ENCODE assay signal across 7 cellular contexts in genomic region chr5:72394688-72395087, GRCh38.
DNase-seq lines count a peak whose midpoint lies in the region; ATAC-seq and TF ChIP-seq lines count a peak whose summit lies in the region.

No MANE protein-coding gene starts in this region.

- DNase-seq in GM10248 (ENCODE audit: extremely low spot score): peak; percentile 53
- no peak for DNase-seq in astrocyte of the cerebellum (ENCODE audit: low read depth)
- no peak for DNase-seq in nephron progenitor cell
- DNase-seq in gastrocnemius medialis: no peak
- no peak for DNase-seq in pons (ENCODE audit: low spot score)
- no peak for DNase-seq in NCI-H2196 (lab: John Stamatoyannopoulos, UW; ENCODE audit: unreplicated experiment)

- peaks cover 26 to 28% of the 10 kb centered on the region in 2 donors for H3K4me1 ChIP-seq in gastrocnemius medialis

- TF ChIP-seq POLR2A in gastrocnemius medialis (IDR thresholded peaks at IDR 0.05): no peak

- no peaks in the 10 kb centered on the region for H3K4me1 Mint-ChIP-seq in nephron progenitor cell

- no peaks in the 10 kb centered on the region for H3K9me3 ChIP-seq in gastrocnemius medialis

- peaks cover 8% of the 10 kb centered on the region for H3K9me3 Mint-ChIP-seq in nephron progenitor cell

- POLR2A ChIA-PET in GM10248 (lab: Yijun Ruan, JAX): no interaction called here

- peak; percentile 56 for ATAC-seq in HG02981 (IDR thresholded peaks at IDR 0.05; ENCODE audit: unreplicated experiment)
- ATAC-seq in gastrocnemius medialis: no peak

- no peaks in the 10 kb centered on the region for H3K36me3 ChIP-seq in gastrocnemius medialis

- peaks cover 9% of the 10 kb centered on the region for H3K27me3 Mint-ChIP-seq in nephron progenitor cell (ENCODE audit: low read depth, poor library complexity)

- in situ Hi-C loops in astrocyte of the cerebellum (cut with HindIII; ENCODE audit: low sequenced_read_pairs): loop anchor here (5.0 kb wide), 1 partner anchor 38 kb away; no protein-coding TSS in a partner anchor
- in situ Hi-C loops in gastrocnemius medialis (cut with MboI; ENCODE audit: low sequenced_read_pairs in 4 of 4): no loop called here

- no peak overlapping the region for H3K4me3 ChIP-seq in astrocyte of the cerebellum (ENCODE audit: low read depth, low read length)
- no peak overlapping the region for H3K4me3 ChIP-seq in gastrocnemius medialis

- H3K27me3 ChIP-seq in gastrocnemius medialis: no peaks in the 10 kb centered on the region

- no peak overlapping the region for H3K27ac ChIP-seq in gastrocnemius medialis

- intact Hi-C loops in gastrocnemius medialis (cut with DNase I; ENCODE audit: low total_unique reads): loop anchor here (5.0 kb wide), 1 partner anchor 113 kb away; the partner anchor contains the start of gene ZNF366

- H3K27ac Mint-ChIP-seq in nephron progenitor cell: no peak overlapping the region

- H3K36me3 Mint-ChIP-seq in nephron progenitor cell (ENCODE audit: low read depth): no peaks in the 10 kb centered on the region

- CTCF ChIA-PET in GM10248 (lab: Yijun Ruan, JAX): interaction anchor here (0.8 to 2.3 kb wide), 17 partner anchors 10 to 424 kb away, joined by 3 to 20 read pairs (median 5); no protein-coding TSS in a partner anchor

- no peak overlapping the region for H3K4me3 Mint-ChIP-seq in nephron progenitor cell

- TF ChIP-seq CTCF in GM10248 (IDR thresholded peaks at IDR 0.05; ENCODE audit: control extremely low read depth, extremely low read depth, low read depth, missing control alignments): peak; percentile 52
- peak; percentile 19 for TF ChIP-seq CTCF in astrocyte of the cerebellum (IDR thresholded peaks at IDR 0.05; ENCODE audit: low read depth, low read length, missing control alignments)
- peak; percentile 8 for TF ChIP-seq CTCF in nephron progenitor cell (IDR thresholded peaks at IDR 0.05)
- peak in 2 of 5 experiments; percentile 12 to 33 for TF ChIP-seq CTCF in gastrocnemius medialis (IDR thresholded peaks at IDR 0.05 in 4 of 5, conservative IDR thresholded peaks at IDR 0.05 in 1 of 5)
